Comparison of ENCODE assay signal across 8 cellular contexts in genomic region chr17:18038861-18039534, GRCh38. TPM values are rescaled to one million over a fixed set of nuclear protein-coding genes. Genes with fewer than 3 reads are reported as not detected.
A peak's percentile ranks its signal among the peaks of the same experiment; 100 is the strongest.
DNase-seq lines count a peak whose midpoint lies in the region; ATAC-seq and TF ChIP-seq lines count a peak whose summit lies in the region.

Gene ATPAF2, minus strand, starts transcription at chr17:18039168. Its CDS starts 155 bp downstream, at chr17:18039013.
Gene GID4, plus strand, starts transcription at chr17:18039408. Its CDS starts 57 bp downstream, at chr17:18039465.

- peak; percentile 80 for ATAC-seq in GM19328 (IDR thresholded peaks at IDR 0.05; ENCODE audit: unreplicated experiment)
- ATAC-seq in HG03469 (IDR thresholded peaks at IDR 0.05; ENCODE audit: unreplicated experiment) = peak; percentile 77

- peaks cover 4% of the 10 kb centered on the region for H3K36me3 Mint-ChIP-seq in activated CD4-positive, alpha-beta T cell treated with anti-CD3 and anti-CD28 coated beads, Interleukin-2, amount 10 ng/mL, durations not matched to agents 7 days and 5 days (ENCODE audit: low read depth)

- H3K27ac Mint-ChIP-seq in activated CD4-positive, alpha-beta T cell treated with anti-CD3 and anti-CD28 coated beads, Interleukin-2, amount 10 ng/mL, durations not matched to agents 7 days and 5 days = peak within 1 kb of the TSS; percentile 93

- POLR2A ChIA-PET in activated CD4-positive, alpha-beta T cell treated with anti-CD3 and anti-CD28 coated beads, Interleukin-2, amount 10 ng/mL, durations not matched to agents 7 days and 5 days (lab: Charles Lee) = no interaction called here

- TF ChIP-seq CTCF in C4-2B (conservative IDR thresholded peaks at IDR 0.05) = peak; percentile 14; the same call in 1 of the 2 replicates

- CTCF ChIA-PET in activated CD4-positive, alpha-beta T cell treated with anti-CD3 and anti-CD28 coated beads, Interleukin-2, amount 10 ng/mL, durations not matched to agents 7 days and 5 days (lab: Charles Lee) = interaction anchor here (1.5 kb wide), 1 partner anchor 148 kb away, joined by 4 read pairs; no protein-coding TSS in a partner anchor

- peak; percentile 92 for DNase-seq in NCI-H526 treated with DMSO at 0.1 percent for 48 hours (lab: John Stamatoyannopoulos, UW)
- DNase-seq in activated CD4-positive, alpha-beta T cell treated with anti-CD3 and anti-CD28 coated beads, Interleukin-2, amount 10 ng/mL, durations not matched to agents 7 days and 5 days = peak; percentile 100
- peak; percentile 48 for DNase-seq in cortex of kidney (lab: John Stamatoyannopoulos, UW)
- peak; percentile 100 for DNase-seq in left kidney (ENCODE audit: low read depth, low spot score)
- peak; percentile 100 for DNase-seq in stimulated activated CD4-positive, alpha-beta T cell treated with anti-CD3 and anti-CD28 coated beads, Interleukin-1b, Interleukin-23, amount 100 ng/mL, for 48 hours

- H3K4me3 Mint-ChIP-seq in activated CD4-positive, alpha-beta T cell treated with anti-CD3 and anti-CD28 coated beads, Interleukin-2, amount 10 ng/mL, durations not matched to agents 7 days and 5 days = peak within 1 kb of the TSS; percentile 94

- H3K4me1 Mint-ChIP-seq in activated CD4-positive, alpha-beta T cell treated with anti-CD3 and anti-CD28 coated beads, Interleukin-2, amount 10 ng/mL, durations not matched to agents 7 days and 5 days = peaks cover 47% of the 10 kb centered on the region

- no peaks in the 10 kb centered on the region for H3K9me3 Mint-ChIP-seq in activated CD4-positive, alpha-beta T cell treated with anti-CD3 and anti-CD28 coated beads, Interleukin-2, amount 10 ng/mL, durations not matched to agents 7 days and 5 days

- no peaks in the 10 kb centered on the region for H3K27me3 Mint-ChIP-seq in activated CD4-positive, alpha-beta T cell treated with anti-CD3 and anti-CD28 coated beads, Interleukin-2, amount 10 ng/mL, durations not matched to agents 7 days and 5 days

- peak within 1 kb of the TSS; percentile 75 for H3K27ac ChIP-seq in C4-2B

RNA-seq across cellular contexts. Expression of gene ATPAF2, which starts in this region (rescaled TPM):
- 10 to 100 TPM; 27.0 to 32.4 TPM for total RNA-seq in activated CD4-positive, alpha-beta T cell treated with anti-CD3 and anti-CD28 coated beads, Interleukin-2, amount 10 ng/mL, durations not matched to agents 7 days and 5 days

RNA-seq across cellular contexts. Expression of gene GID4, which starts in this region (rescaled TPM):
- total RNA-seq in activated CD4-positive, alpha-beta T cell treated with anti-CD3 and anti-CD28 coated beads, Interleukin-2, amount 10 ng/mL, durations not matched to agents 7 days and 5 days = 1 to 10 TPM; 8.6 to 8.8 TPM

Comparison
In these comparisons a context has a peak if more than half of its experiments do, and no peak if none do; other contexts are left out.
1. Peak in every context shown above with its lines: DNase-seq, ATAC-seq and H3K27ac ChIP-seq.
2. DNase-seq: peak in every context shown above with its lines; median percentile 100 in activated CD4-positive, alpha-beta T cell treated with anti-CD3 and anti-CD28 coated beads, Interleukin-2, amount 10 ng/mL, durations not matched to agents 7 days and 5 days; 100 in left kidney; 100 in stimulated activated CD4-positive, alpha-beta T cell treated with anti-CD3 and anti-CD28 coated beads, Interleukin-1b, Interleukin-23, amount 100 ng/mL, for 48 hours; 92 in NCI-H526 treated with DMSO at 0.1 percent for 48 hours; 48 in cortex of kidney.